In genomic region chr6:170438402-170438753, GRCh38 we compare ENCODE assay signal across 8 cellular contexts.
DNase-seq lines count a peak whose midpoint lies in the region; ATAC-seq and TF ChIP-seq lines count a peak whose summit lies in the region.

No MANE protein-coding gene starts in this region.

- POLR2A ChIA-PET in naive thymus-derived CD4-positive, alpha-beta T cell (lab: Charles Lee), result no interaction called here

- peaks cover 0 to 10% (median 0%) of the 10 kb centered on the region in 3 experiments for H3K9me3 ChIP-seq in naive thymus-derived CD4-positive, alpha-beta T cell (ENCODE audit: control insufficient read depth in 2 of 3, low read length in 3 of 3)
- no peaks in the 10 kb centered on the region for H3K9me3 ChIP-seq in suprapubic skin

- H3K36me3 ChIP-seq in naive thymus-derived CD4-positive, alpha-beta T cell (ENCODE audit: control insufficient read depth in 2 of 3, insufficient read depth in 3 of 3, low read length in 3 of 3), result no peaks in the 10 kb centered on the region
- no peaks in the 10 kb centered on the region for H3K36me3 ChIP-seq in suprapubic skin

- CTCF ChIA-PET in naive thymus-derived CD4-positive, alpha-beta T cell (lab: Charles Lee), result no interaction called here

- peak; percentile 98 for DNase-seq in AG08395 (ENCODE audit: low spot score)
- peak; percentile 10 for DNase-seq in NCI-H2081 treated with DMSO at 0.1 percent for 48 hours (lab: John Stamatoyannopoulos, UW)
- peak; percentile 4 for DNase-seq in activated CD4-positive, alpha-beta T cell treated with anti-CD3 and anti-CD28 coated beads, Interleukin-2, amount 50 U/mL, for 1 hour
- peak; percentile 99 for DNase-seq in fibroblast of gingiva (ENCODE audit: low read depth)
- DNase-seq in naive thymus-derived CD4-positive, alpha-beta T cell, result peak in 1 of 9 donors; percentile 33
- peak; percentile 87 for DNase-seq in suprapubic skin (ENCODE audit: low spot score in 2 of 2)

- H3K36me3 Mint-ChIP-seq in naive thymus-derived CD4-positive, alpha-beta T cell, result peaks cover 0 to 7% (median 2%) of the 10 kb centered on the region in 5 donors

- no peak overlapping the region for H3K27ac Mint-ChIP-seq in naive thymus-derived CD4-positive, alpha-beta T cell

- TF ChIP-seq POLR2A in suprapubic skin (IDR thresholded peaks at IDR 0.05), result no peak

- no peak for TF ChIP-seq CTCF in suprapubic skin (IDR thresholded peaks at IDR 0.05)

- H3K9me3 Mint-ChIP-seq in naive thymus-derived CD4-positive, alpha-beta T cell, result peaks cover 0 to 16% (median 7%) of the 10 kb centered on the region in 11 donors

- TF ChIP-seq EP300 in suprapubic skin (IDR thresholded peaks at IDR 0.05), result no peak

- intact Hi-C loops in naive thymus-derived CD4-positive, alpha-beta T cell (cut with micrococcal nuclease), result no loop called here

- H3K4me3 Mint-ChIP-seq in naive thymus-derived CD4-positive, alpha-beta T cell, result peak overlapping the region in 7 of 10 donors; percentile 30 to 63 (median 49)

- ATAC-seq in GM18868 (IDR thresholded peaks at IDR 0.05; ENCODE audit: unreplicated experiment) (peak; percentile 96), HG03060 (IDR thresholded peaks at IDR 0.05; ENCODE audit: low read depth, unreplicated experiment) (peak; percentile 97)
- ATAC-seq in naive thymus-derived CD4-positive, alpha-beta T cell, result peak; percentile 67

- no peaks in the 10 kb centered on the region for H3K4me1 ChIP-seq in naive thymus-derived CD4-positive, alpha-beta T cell (ENCODE audit: control insufficient read depth in 2 of 2, insufficient read depth in 2 of 2, low read length in 2 of 2)
- H3K4me1 ChIP-seq in suprapubic skin, result peaks cover 10% of the 10 kb centered on the region

- H3K27ac ChIP-seq in naive thymus-derived CD4-positive, alpha-beta T cell (ENCODE audit: low read depth, low read length), result no peak overlapping the region
- H3K27ac ChIP-seq in suprapubic skin, result no peak overlapping the region

- H3K4me1 Mint-ChIP-seq in naive thymus-derived CD4-positive, alpha-beta T cell, result peaks cover 0 to 13% (median 0%) of the 10 kb centered on the region in 7 donors

- H3K27me3 Mint-ChIP-seq in naive thymus-derived CD4-positive, alpha-beta T cell, result peaks cover 4 to 9% (median 7%) of the 10 kb centered on the region in 5 donors

- WGBS in suprapubic skin, result no CpG with 5 or more reads among the region's 15 CpGs

- H3K4me3 ChIP-seq in naive thymus-derived CD4-positive, alpha-beta T cell (ENCODE audit: low read length), result no peak overlapping the region
- H3K4me3 ChIP-seq in suprapubic skin, result peak overlapping the region; percentile 34

- no peaks in the 10 kb centered on the region for H3K27me3 ChIP-seq in naive thymus-derived CD4-positive, alpha-beta T cell (ENCODE audit: control insufficient read depth in 2 of 2, insufficient read depth in 2 of 2, low read length in 2 of 2)
- H3K27me3 ChIP-seq in suprapubic skin, result no peaks in the 10 kb centered on the region
